ENCODE assay signal across 8 cellular contexts in the genomic region with DNA sequence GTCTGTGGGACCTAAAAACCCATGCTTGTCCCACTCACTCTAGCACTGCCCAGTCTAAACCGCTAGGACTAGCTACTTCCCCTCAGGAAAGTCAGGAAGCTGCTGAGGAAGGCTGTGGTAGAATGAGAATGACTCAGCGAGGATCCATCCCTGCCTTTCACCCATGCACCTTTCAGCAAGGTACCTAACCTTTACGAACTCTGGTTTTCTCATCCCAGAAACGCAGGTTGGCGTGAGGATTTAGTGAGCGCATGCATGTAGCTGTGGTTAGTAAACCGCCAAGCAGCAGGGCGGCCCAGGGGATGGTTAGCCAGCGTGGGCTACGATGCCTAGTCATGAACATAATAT. TPM values are rescaled to one million over a fixed set of nuclear protein-coding genes. Genes with fewer than 3 reads are reported as not detected.
DNase-seq lines count a peak whose midpoint lies in the region; ATAC-seq and TF ChIP-seq lines count a peak whose summit lies in the region.

No MANE protein-coding gene starts in this region.

- intact Hi-C loops in Caco-2 (cut with micrococcal nuclease; ENCODE audit: unreplicated experiment), result loop anchor here (1.0 to 2.0 kb wide), 3 partner anchors 21 to 92 kb away; a partner anchor contains a TSS
- intact Hi-C loops in HCT116 (cut with micrococcal nuclease), result loop anchor here (1.0 to 2.0 kb wide), 2 partner anchors 27 to 92 kb away; a partner anchor contains a TSS
- intact Hi-C loops in ascending aorta (cut with DNase I), result loop anchor here (1.0 to 5.0 kb wide), 5 partner anchors 27 to 129 kb away; a partner anchor contains a TSS

- no peaks in the 10 kb centered on the region for H4K20me1 ChIP-seq in HCT116 (ENCODE audit: insufficient read depth)

- no peak for TF ChIP-seq RAD21 in HCT116 (IDR thresholded peaks at IDR 0.05; ENCODE audit: low read depth)

- H3K9me3 ChIP-seq in Caco-2 (no peaks in the 10 kb centered on the region), HCT116 (ENCODE audit: control insufficient read depth in 1 of 2, insufficient read depth in 1 of 2, low read depth in 1 of 2, low read length in 2 of 2) (no peaks in the 10 kb centered on the region), ascending aorta (no peaks in the 10 kb centered on the region)

- no peaks in the 10 kb centered on the region for H3K27me3 Mint-ChIP-seq in Caco-2 (ENCODE audit: insufficient read depth, unreplicated experiment)

- no peak for TF ChIP-seq POLR2A in HCT116 (IDR thresholded peaks at IDR 0.05; ENCODE audit: borderline replicate concordance, extremely low read depth, insufficient read depth, insufficient read length)
- no peak for TF ChIP-seq POLR2A in GM18505 (IDR thresholded peaks at IDR 0.05; ENCODE audit: borderline replicate concordance, extremely low read depth, insufficient read depth, insufficient read length)

- DNase-seq in Caco-2 (peak; percentile 54 to 55), HCT116 (ENCODE audit: low read depth, low spot score) (no peak), OCI-M1 (lab: John Stamatoyannopoulos, UW) (peak; percentile 76), ascending aorta (ENCODE audit: low spot score in 2 of 2) (no peak), iPS-NIHi7 (ENCODE audit: extremely low spot score) (peak; percentile 55)
- DNase-seq in stimulated activated CD4-positive, alpha-beta T cell treated with anti-CD3 and anti-CD28 coated beads, Interleukin-1b, Interleukin-23, amount 100 ng/mL, for 48 hours, result peak; percentile 45

- peak overlapping the region; percentile 69 for H3K27ac ChIP-seq in HCT116 (ENCODE audit: low read depth, low read length)
- H3K27ac ChIP-seq in ascending aorta, result peak overlapping the region; percentile 44 to 54

- peaks cover 14% of the 10 kb centered on the region for H3K4me1 Mint-ChIP-seq in Caco-2 (ENCODE audit: low read depth, unreplicated experiment)

- peak overlapping the region; percentile 84 for H3K4me2 ChIP-seq in HCT116 (ENCODE audit: low read length)

- peak overlapping the region; percentile 67 for H3K9ac ChIP-seq in HCT116 (ENCODE audit: low read length)

- peak; percentile 43 for ATAC-seq in HCT116
- no peak for ATAC-seq in GM18505 (IDR thresholded peaks at IDR 0.05; ENCODE audit: unreplicated experiment)
- ATAC-seq in HG03442 (IDR thresholded peaks at IDR 0.05; ENCODE audit: unreplicated experiment), result no peak

- H3K9me2 ChIP-seq in HCT116 (ENCODE audit: insufficient read depth), result no peaks in the 10 kb centered on the region

- H3K9me3 Mint-ChIP-seq in Caco-2 (ENCODE audit: unreplicated experiment), result no peaks in the 10 kb centered on the region

- peak overlapping the region; percentile 6 for H3K27ac Mint-ChIP-seq in Caco-2 (ENCODE audit: unreplicated experiment)

- no peak for TF ChIP-seq CTCF in Caco-2 (IDR thresholded peaks at IDR 0.05; ENCODE audit: insufficient read depth in 1 of 2, low read depth in 1 of 2, low read length in 1 of 2, severe bottlenecking in 1 of 2, unreplicated experiment in 1 of 2)
- TF ChIP-seq CTCF in HCT116 (IDR thresholded peaks at IDR 0.05 in 2 of 3, conservative IDR thresholded peaks at IDR 0.05 in 1 of 3; ENCODE audit: borderline replicate concordance in 1 of 3, insufficient read depth in 1 of 3, low read depth in 2 of 3, low read length in 2 of 3), result peak in 1 of 3 experiments; percentile 11; a peak in 1 of 6 replicates
- no peak for TF ChIP-seq CTCF in ascending aorta (IDR thresholded peaks at IDR 0.05)

- H3K4me3 ChIP-seq in Caco-2 (ENCODE audit: low read depth, low read length), result peak overlapping the region; percentile 62
- peak overlapping the region; percentile 38 to 51 for H3K4me3 ChIP-seq in HCT116 (replicated peaks in 1 of 2; ENCODE audit: low read depth in 1 of 2, low read length in 2 of 2)
- H3K4me3 ChIP-seq in ascending aorta, result peak overlapping the region; percentile 85 to 98

- peaks cover 1% of the 10 kb centered on the region for H3K36me3 Mint-ChIP-seq in Caco-2 (ENCODE audit: insufficient read depth, unreplicated experiment)

- H2AFZ ChIP-seq in HCT116 (ENCODE audit: low read depth, low read length, poor library complexity, severe bottlenecking), result peak overlapping the region; percentile 70

- CTCF ChIA-PET in Caco-2 (lab: Charles Lee), result interaction anchor here (0.5 to 1.7 kb wide), 9 partner anchors 10 to 154 kb away, joined by 3 to 12 read pairs (median 3); a partner anchor contains a TSS
- CTCF ChIA-PET in HCT116 (lab: Charles Lee), result interaction anchor here (1.1 to 1.6 kb wide), 7 partner anchors 10 to 137 kb away, joined by 3 to 13 read pairs (median 5); a partner anchor contains a TSS

- H3K79me2 ChIP-seq in HCT116 (ENCODE audit: insufficient read depth, low read length), result peaks cover 31% of the 10 kb centered on the region

- RAD21 ChIA-PET in HCT116 (lab: Charles Lee; ENCODE audit: low non-redundant PET in 1 of 2, low total read pairs in 2 of 2, uncharacterized antibody in 2 of 2, unreplicated experiment in 2 of 2), result interaction anchor here in 1 of 2 experiments (0.7 kb wide), 1 partner anchor 100 kb away, joined by 3 read pairs; no protein-coding TSS in a partner anchor

- H3K4me1 ChIP-seq in Caco-2 (peaks cover 18% of the 10 kb centered on the region), HCT116 (ENCODE audit: control insufficient read depth in 1 of 2, insufficient read depth in 2 of 2, low read length in 2 of 2) (peaks cover 35 to 54% of the 10 kb centered on the region in 2 experiments), ascending aorta (peaks cover 2 to 11% of the 10 kb centered on the region in 2 donors)

- TSS peak; percentile 25 for BruUV-seq in Caco-2 (replicated peaks; lab: Mats Ljungman, UMichigan)
- BruUV-seq in HCT116 (replicated peaks; lab: Mats Ljungman, UMichigan), result no TSS peak

- POLR2A ChIA-PET in Caco-2 (lab: Charles Lee), result no interaction called here
- POLR2A ChIA-PET in HCT116 (lab: Charles Lee), result interaction anchor here (1.4 kb wide), 1 partner anchor 26 kb away, joined by 4 read pairs; a partner anchor contains a TSS

- H3K36me3 ChIP-seq in Caco-2 (ENCODE audit: control insufficient read depth, insufficient read depth, low read length) (no peaks in the 10 kb centered on the region), HCT116 (ENCODE audit: control insufficient read depth in 1 of 2, insufficient read depth in 2 of 2, low read length in 2 of 2) (no peaks in the 10 kb centered on the region), ascending aorta (no peaks in the 10 kb centered on the region)

- no peaks in the 10 kb centered on the region for H3K27me3 ChIP-seq in Caco-2 (replicated peaks; ENCODE audit: control insufficient read depth, insufficient read depth, low read length)
- no peaks in the 10 kb centered on the region for H3K27me3 ChIP-seq in HCT116 (ENCODE audit: insufficient read depth, low read length)
- H3K27me3 ChIP-seq in ascending aorta, result no peaks in the 10 kb centered on the region

- peak overlapping the region; percentile 94 for H3K4me3 Mint-ChIP-seq in Caco-2 (ENCODE audit: unreplicated experiment)

TF ChIP-seq in HCT116, 20 proteins besides CTCF, POLR2A, EP300 and RAD21 (continues in another document):
- TF ChIP-seq SP1 (IDR thresholded peaks at IDR 0.05; ENCODE audit: low read depth) (no peak), EGR1 (IDR thresholded peaks at IDR 0.05; ENCODE audit: low read depth) (no peak), SRF (IDR thresholded peaks at IDR 0.05; ENCODE audit: low read depth) (no peak), CBX3 (IDR thresholded peaks at IDR 0.05; ENCODE audit: low read depth) (no peak), FOSL1 (IDR thresholded peaks at IDR 0.05; ENCODE audit: low read depth) (no peak; the same call in 1 of the 2 replicates), POLR2AphosphoS5 (IDR thresholded peaks at IDR 0.05; ENCODE audit: low read depth, low read length) (no peak), ZNF274 (IDR thresholded peaks at IDR 0.05; ENCODE audit: low read depth, low read length) (no peak), EZH2 (IDR thresholded peaks at IDR 0.05) (no peak), SIN3A (IDR thresholded peaks at IDR 0.05; ENCODE audit: low read depth) (no peak), ZFX (IDR thresholded peaks at IDR 0.05) (no peak), YY1 (IDR thresholded peaks at IDR 0.05; ENCODE audit: extremely low read depth, insufficient replicate concordance, low read depth, low read length) (no peak)
- TF ChIP-seq, protein P1, sequence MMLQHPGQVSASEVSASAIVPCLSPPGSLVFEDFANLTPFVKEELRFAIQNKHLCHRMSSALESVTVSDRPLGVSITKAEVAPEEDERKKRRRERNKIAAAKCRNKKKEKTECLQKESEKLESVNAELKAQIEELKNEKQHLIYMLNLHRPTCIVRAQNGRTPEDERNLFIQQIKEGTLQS (IDR thresholded peaks at IDR 0.05), result no peak
- TF ChIP-seq, protein P2, sequence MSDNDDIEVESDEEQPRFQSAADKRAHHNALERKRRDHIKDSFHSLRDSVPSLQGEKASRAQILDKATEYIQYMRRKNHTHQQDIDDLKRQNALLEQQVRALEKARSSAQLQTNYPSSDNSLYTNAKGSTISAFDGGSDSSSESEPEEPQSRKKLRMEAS (IDR thresholded peaks at IDR 0.05), result no peak

RNA-seq across cellular contexts. Expression of a gene that starts 26.3 kb away (rescaled TPM):
- total RNA-seq in Caco-2 (2022) (27.9 and 29.6 TPM in 2 replicates), HCT116 (2021; ENCODE audit: unreplicated experiment) (40.3 TPM), ascending aorta (20.0 TPM)
- 24.8 and 30.1 TPM in 2 replicates for polyA plus RNA-seq in HCT116 (2012)

RNA-seq across cellular contexts. Expression of a gene that starts 29.8 kb away (rescaled TPM):
- 31.8 and 31.9 TPM in 2 replicates for total RNA-seq in Caco-2 (2022)
- 12.9 TPM for total RNA-seq in HCT116 (2021; ENCODE audit: unreplicated experiment)
- 7.7 and 8.3 TPM in 2 replicates for polyA plus RNA-seq in HCT116 (2012)
- total RNA-seq in ascending aorta, result 3.7 TPM

RNA-seq across cellular contexts. Expression of a gene that starts 31.6 kb away (rescaled TPM):
- total RNA-seq in Caco-2 (2022), result not detected in 2 replicates
- total RNA-seq in HCT116 (2021; ENCODE audit: unreplicated experiment), result not detected
- 0.05 and 0.08 TPM in 2 replicates for polyA plus RNA-seq in HCT116 (2012)
- not detected for total RNA-seq in ascending aorta

RNA-seq across cellular contexts. Expression of a gene that starts 52.3 kb away (rescaled TPM):
- total RNA-seq in Caco-2 (2022) (24.8 and 26.2 TPM in 2 replicates), HCT116 (2021; ENCODE audit: unreplicated experiment) (55.5 TPM), ascending aorta (3.8 TPM)
- 30.0 and 31.6 TPM in 2 replicates for polyA plus RNA-seq in HCT116 (2012)

RNA-seq across cellular contexts. Expression of a gene that starts 57.8 kb away (rescaled TPM):
- total RNA-seq in Caco-2 (2022) (not detected in 2 replicates), HCT116 (2021; ENCODE audit: unreplicated experiment) (not detected), ascending aorta (not detected)
- not detected in 2 replicates for polyA plus RNA-seq in HCT116 (2012)

Comparison
In these comparisons a context has a peak if more than half of its experiments do, and no peak if none do; other contexts are left out.
1. DNase-seq: peak in Caco-2 (2 of 2), OCI-M1 (single experiment), iPS-NIHi7 (single experiment) and stimulated activated CD4-positive, alpha-beta T cell treated with anti-CD3 and anti-CD28 coated beads, Interleukin-1b, Interleukin-23, amount 100 ng/mL, for 48 hours (single experiment); none in HCT116 (single experiment) and ascending aorta (0 of 2).
2. Peak in every context shown above with its lines, with median percentiles within 50 percentile points of each other: H3K4me3 ChIP-seq.